23 cellular contexts compared by ENCODE assay signal in the genomic region with DNA sequence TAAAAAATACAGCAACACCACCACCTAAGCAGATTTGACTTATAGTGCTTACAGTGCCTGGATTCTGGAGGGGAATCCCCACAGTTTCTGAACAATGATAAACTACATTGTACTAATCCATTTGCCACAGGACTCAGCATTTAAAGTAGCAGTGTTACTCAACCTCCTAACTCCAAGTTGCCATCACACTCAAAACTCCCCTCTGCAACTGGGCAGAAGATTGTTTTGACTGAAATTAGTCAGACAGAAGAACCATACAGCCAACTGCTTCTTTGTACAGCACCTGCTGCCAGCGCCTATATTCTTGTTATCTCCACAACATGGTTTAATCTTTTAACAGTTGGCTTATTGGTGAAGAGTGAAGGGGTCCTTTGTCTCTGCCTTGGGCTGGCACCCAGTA.
DNase-seq lines count a peak whose midpoint lies in the region; ATAC-seq, FAIRE-seq and TF ChIP-seq lines count a peak whose summit lies in the region.
"Had no signal": no experiment of that assay in that cellular context is flagged by ENCODE, and none has a peak within 500 bp of the region (broad histone marks: within the 10 kb centered on the region; RNA-seq: fewer than 3 reads in every experiment).

No MANE protein-coding gene starts in this region.

- FAIRE-seq in kidney (lab: Jason Lieb, UNC) = no peak
- FAIRE-seq: D721Med, G401.6, GM12892, HepG2, HTR-8/SVneo had no signal

- H3K9ac ChIP-seq in kidney (ENCODE audit: low read length in 2 of 2) (no peak overlapping the region), Karpas-422 (ENCODE audit: low read length) (no peak overlapping the region)
- H3K9ac ChIP-seq: KMS-11 had no signal

- H3K4me1 Mint-ChIP-seq in activated T-helper 17 cell treated with anti-CD3 and anti-CD28 coated beads, Interleukin-2, amount 50 U/mL, for 72 hours = no peaks in the 10 kb centered on the region
- H3K4me1 Mint-ChIP-seq: CD14-positive monocyte, GM23338 had no signal

- H3K4me1 ChIP-seq in kidney (ENCODE audit: control insufficient read depth in 1 of 2, insufficient read depth in 1 of 2, low read depth in 1 of 2, low read length in 2 of 2) (no peaks in the 10 kb centered on the region), Karpas-422 (ENCODE audit: low read length) (no peaks in the 10 kb centered on the region)

- no peaks in the 10 kb centered on the region for H4K20me1 ChIP-seq in Karpas-422 (ENCODE audit: insufficient read depth, low read depth, low read length)

- peak; percentile 54 for ATAC-seq in HG03354 (IDR thresholded peaks at IDR 0.05; ENCODE audit: poor library complexity, severe bottlenecking, unreplicated experiment)
- peak; percentile 29 for ATAC-seq in activated T-helper 17 cell treated with anti-CD3 and anti-CD28 coated beads, Interleukin-2, amount 50 U/mL, for 72 hours (replicated peaks)
- ATAC-seq: CD8-positive, alpha-beta T cell; GM23338; HepG2 had no signal

- DNase-seq in NCI-H2171 treated with DMSO at 0.1 percent for 48 hours (lab: John Stamatoyannopoulos, UW) = peak; percentile 23
- no peak for DNase-seq in NCI-H2171 (lab: John Stamatoyannopoulos, UW)
- DNase-seq in kidney = no peak
- DNase-seq in stimulated activated CD4-positive, alpha-beta T cell treated with anti-CD3 and anti-CD28 coated beads, Interleukin-2, amount 100 ng/mL, for 24 hours = no peak
- DNase-seq in NCI-H510A treated with DMSO at 0.1 percent for 48 hours (lab: John Stamatoyannopoulos, UW) = no peak
- DNase-seq in Karpas-422 = no peak
- DNase-seq: CD8-positive, alpha-beta T cell; COR-L47; DMS153; DMS79 treated with DMSO at 0.1 percent for 48 hours; EL; H7 had no signal

- H3K79me2 ChIP-seq in Karpas-422 (ENCODE audit: low read length) = no peaks in the 10 kb centered on the region

- H2AFZ ChIP-seq in Karpas-422 (ENCODE audit: low read length) = no peak overlapping the region
- H2AFZ ChIP-seq: GM23338 had no signal

- H3K4me3 ChIP-seq in kidney (ENCODE audit: low read length in 2 of 2) (no peak overlapping the region), Karpas-422 (ENCODE audit: low read length) (no peak overlapping the region)
- H3K4me3 ChIP-seq: GM23338 had no signal

- H3K27ac ChIP-seq in kidney (ENCODE audit: low read depth in 2 of 2, low read length in 2 of 2) (no peak overlapping the region), Karpas-422 (ENCODE audit: low read length) (no peak overlapping the region)
- H3K27ac ChIP-seq: 22Rv1, KMS-11 had no signal

- H3K9me3 ChIP-seq in kidney (ENCODE audit: control insufficient read depth in 1 of 2, low read length in 2 of 2) (no peaks in the 10 kb centered on the region), Karpas-422 (ENCODE audit: low read length) (no peaks in the 10 kb centered on the region)

- H3K36me3 Mint-ChIP-seq in activated T-helper 17 cell treated with anti-CD3 and anti-CD28 coated beads, Interleukin-2, amount 50 U/mL, for 72 hours (ENCODE audit: low read depth) = no peaks in the 10 kb centered on the region
- H3K36me3 Mint-ChIP-seq: CD14-positive monocyte; CD8-positive, alpha-beta T cell had no signal

- no peak overlapping the region for H3K4me3 Mint-ChIP-seq in activated T-helper 17 cell treated with anti-CD3 and anti-CD28 coated beads, Interleukin-2, amount 50 U/mL, for 72 hours
- H3K4me3 Mint-ChIP-seq: CD14-positive monocyte; CD8-positive, alpha-beta T cell; GM23338 had no signal

- intact Hi-C loops in kidney (cut with DNase I) = no loop called here

- H3K27me3 ChIP-seq in Karpas-422 (ENCODE audit: low read length) = no peaks in the 10 kb centered on the region

- H3K27me3 Mint-ChIP-seq in activated T-helper 17 cell treated with anti-CD3 and anti-CD28 coated beads, Interleukin-2, amount 50 U/mL, for 72 hours = peaks cover 3% of the 10 kb centered on the region

- no peak overlapping the region for H3K27ac Mint-ChIP-seq in activated T-helper 17 cell treated with anti-CD3 and anti-CD28 coated beads, Interleukin-2, amount 50 U/mL, for 72 hours
- H3K27ac Mint-ChIP-seq: CD14-positive monocyte; CD8-positive, alpha-beta T cell; GM23338 had no signal

- H3K4me2 ChIP-seq in Karpas-422 (ENCODE audit: low read depth, low read length, poor library complexity, severe bottlenecking) = no peak overlapping the region
- H3K4me2 ChIP-seq: GM23338, KMS-11 had no signal

- no peaks in the 10 kb centered on the region for H3K9me2 ChIP-seq in Karpas-422 (replicated peaks; ENCODE audit: insufficient read depth, low read length)

- no peak for TF ChIP-seq CTCF in kidney (IDR thresholded peaks at IDR 0.05; ENCODE audit: borderline replicate concordance, extremely low read depth, insufficient read depth)

- no peaks in the 10 kb centered on the region for H3K9me3 Mint-ChIP-seq in activated T-helper 17 cell treated with anti-CD3 and anti-CD28 coated beads, Interleukin-2, amount 50 U/mL, for 72 hours
- H3K9me3 Mint-ChIP-seq: CD8-positive, alpha-beta T cell; GM23338 had no signal

- H3K36me3 ChIP-seq in kidney (ENCODE audit: control insufficient read depth in 1 of 2, insufficient read depth in 2 of 2, low read length in 2 of 2) (no peaks in the 10 kb centered on the region), Karpas-422 (ENCODE audit: insufficient read depth, low read length) (no peaks in the 10 kb centered on the region)
